Comparison of ENCODE assay signal across 8 cellular contexts in genomic region chr21:45609616-45610015, GRCh38. TPM values are rescaled to one million over a fixed set of nuclear protein-coding genes. Genes with fewer than 3 reads are reported as not detected.
DNase-seq lines count a peak whose midpoint lies in the region; ATAC-seq and TF ChIP-seq lines count a peak whose summit lies in the region.
"Not testable (repeated sequence)": the region's sequence is repeated elsewhere in the genome, so short reads cannot be mapped to it uniquely, and the experiment has no call there.

No MANE protein-coding gene starts in this region.

- DNase-seq in DMS53 (lab: John Stamatoyannopoulos, UW) (peak; percentile 62), NCI-H1092 (lab: John Stamatoyannopoulos, UW) (peak; percentile 6), NCI-H2171 treated with DMSO at 0.1 percent for 48 hours (lab: John Stamatoyannopoulos, UW) (peak; percentile 52), SHP77 (lab: John Stamatoyannopoulos, UW) (peak; percentile 31 to 57), right lobe of liver (peak in 2 of 3 donors; percentile 8 to 30), spleen (peak; percentile 39)
- peak; percentile 42 for DNase-seq in activated CD8-positive, alpha-beta memory T cell treated with anti-CD3 and anti-CD28 coated beads, Interleukin-2, amount 10 ng/mL, durations not matched to agents 7 days and 5 days
- DNase-seq in activated naive CD8-positive, alpha-beta T cell treated with anti-CD3 and anti-CD28 coated beads, Interleukin-2, amount 10 ng/mL, durations not matched to agents 7 days and 5 days, result peak; percentile 4

- not testable (repeated sequence) for H3K9me3 ChIP-seq in right lobe of liver, spleen

- H3K4me1 ChIP-seq in right lobe of liver, result not testable (repeated sequence)
- peaks cover 0 to 12% (median 0%) of the 10 kb centered on the region in 6 donors for H3K4me1 ChIP-seq in spleen

- 60% methylated on average over 1 of the region's 6 CpGs for WGBS in right lobe of liver (ENCODE audit: insufficient coverage, low coverage, low lambda C conversion rate, missing lambda C conversion rate)
- WGBS in spleen, 5 donors, result 68 to 95% (median 90%) methylated on average over 5 to 6 of the region's 6 CpGs

- not testable (repeated sequence) for TF ChIP-seq POLR2A in right lobe of liver (IDR thresholded peaks at IDR 0.05); spleen (IDR thresholded peaks at IDR 0.05)

- H3K9me3 Mint-ChIP-seq in activated CD8-positive, alpha-beta memory T cell treated with anti-CD3 and anti-CD28 coated beads, Interleukin-2, amount 10 ng/mL, durations not matched to agents 7 days and 5 days (ENCODE audit: low read depth); activated naive CD8-positive, alpha-beta T cell treated with anti-CD3 and anti-CD28 coated beads, Interleukin-2, amount 10 ng/mL, durations not matched to agents 7 days and 5 days: not testable (repeated sequence)

- not testable (repeated sequence) for H3K36me3 Mint-ChIP-seq in activated CD8-positive, alpha-beta memory T cell treated with anti-CD3 and anti-CD28 coated beads, Interleukin-2, amount 10 ng/mL, durations not matched to agents 7 days and 5 days; activated naive CD8-positive, alpha-beta T cell treated with anti-CD3 and anti-CD28 coated beads, Interleukin-2, amount 10 ng/mL, durations not matched to agents 7 days and 5 days

- not testable (repeated sequence) for H3K4me3 ChIP-seq in right lobe of liver, spleen

- H3K4me1 Mint-ChIP-seq in activated CD8-positive, alpha-beta memory T cell treated with anti-CD3 and anti-CD28 coated beads, Interleukin-2, amount 10 ng/mL, durations not matched to agents 7 days and 5 days; activated naive CD8-positive, alpha-beta T cell treated with anti-CD3 and anti-CD28 coated beads, Interleukin-2, amount 10 ng/mL, durations not matched to agents 7 days and 5 days: not testable (repeated sequence)

- POLR2A ChIA-PET in activated naive CD8-positive, alpha-beta T cell treated with anti-CD3 and anti-CD28 coated beads, Interleukin-2, amount 10 ng/mL, durations not matched to agents 7 days and 5 days (lab: Charles Lee), result not testable (repeated sequence)

- H3K27ac Mint-ChIP-seq in activated CD8-positive, alpha-beta memory T cell treated with anti-CD3 and anti-CD28 coated beads, Interleukin-2, amount 10 ng/mL, durations not matched to agents 7 days and 5 days; activated naive CD8-positive, alpha-beta T cell treated with anti-CD3 and anti-CD28 coated beads, Interleukin-2, amount 10 ng/mL, durations not matched to agents 7 days and 5 days: not testable (repeated sequence)

- CTCF ChIA-PET in activated CD8-positive, alpha-beta memory T cell treated with anti-CD3 and anti-CD28 coated beads, Interleukin-2, amount 10 ng/mL, durations not matched to agents 7 days and 5 days (lab: Charles Lee), result not testable (repeated sequence)

- H3K36me3 ChIP-seq in right lobe of liver, spleen: not testable (repeated sequence)

- not testable (repeated sequence) for H3K4me3 Mint-ChIP-seq in activated CD8-positive, alpha-beta memory T cell treated with anti-CD3 and anti-CD28 coated beads, Interleukin-2, amount 10 ng/mL, durations not matched to agents 7 days and 5 days; activated naive CD8-positive, alpha-beta T cell treated with anti-CD3 and anti-CD28 coated beads, Interleukin-2, amount 10 ng/mL, durations not matched to agents 7 days and 5 days

- peaks cover 11% of the 10 kb centered on the region for H3K27me3 Mint-ChIP-seq in activated CD8-positive, alpha-beta memory T cell treated with anti-CD3 and anti-CD28 coated beads, Interleukin-2, amount 10 ng/mL, durations not matched to agents 7 days and 5 days
- H3K27me3 Mint-ChIP-seq in activated naive CD8-positive, alpha-beta T cell treated with anti-CD3 and anti-CD28 coated beads, Interleukin-2, amount 10 ng/mL, durations not matched to agents 7 days and 5 days, result peaks cover 15% of the 10 kb centered on the region

- intact Hi-C loops in right lobe of liver (cut with DNase I); spleen (cut with DNase I; ENCODE audit: low total_unique reads): not testable (repeated sequence)

- not testable (repeated sequence) for H3K27ac ChIP-seq in right lobe of liver, spleen

- not testable (repeated sequence) for TF ChIP-seq CTCF in right lobe of liver (IDR thresholded peaks at IDR 0.05); spleen (IDR thresholded peaks at IDR 0.05 in 8 of 11, conservative IDR thresholded peaks at IDR 0.05 in 3 of 11)

- H3K27me3 ChIP-seq in right lobe of liver, result not testable (repeated sequence)
- peaks cover 0 to 13% (median 0%) of the 10 kb centered on the region in 7 donors for H3K27me3 ChIP-seq in spleen (replicated peaks in 1 of 7)

- ATAC-seq in activated CD8-positive, alpha-beta memory T cell treated with anti-CD3 and anti-CD28 coated beads, Interleukin-2, amount 10 ng/mL, durations not matched to agents 7 days and 5 days; activated naive CD8-positive, alpha-beta T cell treated with anti-CD3 and anti-CD28 coated beads, Interleukin-2, amount 10 ng/mL, durations not matched to agents 7 days and 5 days (ENCODE audit: low read depth); right lobe of liver: not testable (repeated sequence)

RNA-seq across cellular contexts. Expression of gene PCBP3, which starts 33.9 kb away (rescaled TPM):
- 1 to 10 TPM; 1.3 to 2.2 TPM for total RNA-seq in activated CD8-positive, alpha-beta memory T cell treated with anti-CD3 and anti-CD28 coated beads, Interleukin-2, amount 10 ng/mL, durations not matched to agents 7 days and 5 days
- total RNA-seq in activated naive CD8-positive, alpha-beta T cell treated with anti-CD3 and anti-CD28 coated beads, Interleukin-2, amount 10 ng/mL, durations not matched to agents 7 days and 5 days, result 1 to 10 TPM in 1 of 2 experiments, not detected in 1; 1.2 TPM
- total RNA-seq in right lobe of liver, result 1 to 10 TPM in 1 of 6 experiments, under 1 TPM in 5; 0.37 to 1.5 (median 0.69) TPM
- 10 to 100 TPM in 6 of 7 donors, 1 to 10 TPM in 1; 5.8 to 31.6 (median 18.4) TPM for total RNA-seq in spleen
- 10 to 100 TPM in 2 of 3 donors, 1 to 10 TPM in 1; 4.2 to 16.4 (median 10.5) TPM for polyA plus RNA-seq in spleen

Comparison
In these comparisons a context has a peak if more than half of its experiments do, and no peak if none do; other contexts are left out.
1. DNase-seq: peak in every context shown above with its lines; median percentile 62 in DMS53; 52 in NCI-H2171 treated with DMSO at 0.1 percent for 48 hours; 44 in SHP77; 42 in activated CD8-positive, alpha-beta memory T cell treated with anti-CD3 and anti-CD28 coated beads, Interleukin-2, amount 10 ng/mL, durations not matched to agents 7 days and 5 days; 39 in spleen; 19 in right lobe of liver; 6 in NCI-H1092; 4 in activated naive CD8-positive, alpha-beta T cell treated with anti-CD3 and anti-CD28 coated beads, Interleukin-2, amount 10 ng/mL, durations not matched to agents 7 days and 5 days.